Comparison of ENCODE assay signal across 1 cellular context in genomic region chr1:218813247-218813646, GRCh38.
TF ChIP-seq lines count a peak whose summit lies in the region.

No MANE protein-coding gene starts in this region.

TF ChIP-seq in IMR-90, 13 proteins besides CTCF, POLR2A, EP300 and RAD21 (continued from another document):
- no peak for TF ChIP-seq ELK1 (IDR thresholded peaks at IDR 0.05; ENCODE audit: borderline replicate concordance, low read depth, low read length)
- no peak for TF ChIP-seq USF2 (IDR thresholded peaks at IDR 0.05; ENCODE audit: low read depth, low read length)
- 0 out of 2 replicates have a peak, but pooled peaks have one; percentile 13 for TF ChIP-seq FOS (IDR thresholded peaks at IDR 0.05; ENCODE audit: low read depth, low read length)
